2 cellular contexts compared by ENCODE assay signal in the genomic region with DNA sequence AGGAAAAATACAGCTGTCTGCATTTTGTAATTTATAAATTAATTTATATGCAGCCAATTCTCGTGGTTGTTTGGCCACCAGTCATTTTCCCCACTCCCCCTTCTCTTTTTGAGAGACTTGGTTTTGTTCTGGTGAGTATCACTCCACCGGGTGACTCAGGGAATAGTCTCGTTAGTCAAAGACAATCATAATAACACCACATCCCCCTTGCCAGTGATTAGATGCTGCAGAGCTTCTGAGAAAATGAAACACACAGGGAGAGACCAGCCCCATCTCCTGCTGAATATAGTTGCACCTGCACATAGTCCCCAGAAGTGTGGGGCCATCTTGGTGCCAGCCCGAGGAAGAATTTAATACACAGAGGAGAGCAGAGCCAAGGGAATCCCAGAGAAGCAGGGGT.
TF ChIP-seq lines count a peak whose summit lies in the region.

No MANE protein-coding gene starts in this region.

TF ChIP-seq in IMR-90, 13 proteins besides CTCF, POLR2A, EP300 and RAD21:
- no peak for TF ChIP-seq CHD1 (IDR thresholded peaks at IDR 0.05; ENCODE audit: low read depth, low read length)
- no peak for TF ChIP-seq FOS (IDR thresholded peaks at IDR 0.05; ENCODE audit: low read depth, low read length)
- TF ChIP-seq MAZ (IDR thresholded peaks at IDR 0.05; ENCODE audit: borderline replicate concordance, low read depth, low read length) = no peak

TF ChIP-seq in HepG2, 621 proteins besides CTCF, POLR2A, EP300 and RAD21:
- TF ChIP-seq, protein P1, sequence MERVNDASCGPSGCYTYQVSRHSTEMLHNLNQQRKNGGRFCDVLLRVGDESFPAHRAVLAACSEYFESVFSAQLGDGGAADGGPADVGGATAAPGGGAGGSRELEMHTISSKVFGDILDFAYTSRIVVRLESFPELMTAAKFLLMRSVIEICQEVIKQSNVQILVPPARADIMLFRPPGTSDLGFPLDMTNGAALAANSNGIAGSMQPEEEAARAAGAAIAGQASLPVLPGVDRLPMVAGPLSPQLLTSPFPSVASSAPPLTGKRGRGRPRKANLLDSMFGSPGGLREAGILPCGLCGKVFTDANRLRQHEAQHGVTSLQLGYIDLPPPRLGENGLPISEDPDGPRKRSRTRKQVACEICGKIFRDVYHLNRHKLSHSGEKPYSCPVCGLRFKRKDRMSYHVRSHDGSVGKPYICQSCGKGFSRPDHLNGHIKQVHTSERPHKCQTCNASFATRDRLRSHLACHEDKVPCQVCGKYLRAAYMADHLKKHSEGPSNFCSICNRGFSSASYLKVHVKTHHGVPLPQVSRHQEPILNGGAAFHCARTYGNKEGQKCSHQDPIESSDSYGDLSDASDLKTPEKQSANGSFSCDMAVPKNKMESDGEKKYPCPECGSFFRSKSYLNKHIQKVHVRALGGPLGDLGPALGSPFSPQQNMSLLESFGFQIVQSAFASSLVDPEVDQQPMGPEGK (CRISPR knock-in tag; IDR thresholded peaks at IDR 0.05) = no peak
- no peak for TF ChIP-seq USF2 (IDR thresholded peaks at IDR 0.05; ENCODE audit: low read depth, low read length)
- no peak for TF ChIP-seq USF2 (CRISPR knock-in tag; IDR thresholded peaks at IDR 0.05; ENCODE audit: borderline replicate concordance)
- TF ChIP-seq, protein P2, sequence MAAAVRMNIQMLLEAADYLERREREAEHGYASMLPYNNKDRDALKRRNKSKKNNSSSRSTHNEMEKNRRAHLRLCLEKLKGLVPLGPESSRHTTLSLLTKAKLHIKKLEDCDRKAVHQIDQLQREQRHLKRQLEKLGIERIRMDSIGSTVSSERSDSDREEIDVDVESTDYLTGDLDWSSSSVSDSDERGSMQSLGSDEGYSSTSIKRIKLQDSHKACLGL (CRISPR knock-in tag; IDR thresholded peaks at IDR 0.05) = no peak
